ENCODE assay signal across 8 cellular contexts in genomic region chr6:28982476-28983266, GRCh38. TPM values are rescaled to one million over a fixed set of nuclear protein-coding genes. Genes with fewer than 3 reads are reported as not detected.
DNase-seq lines count a peak whose midpoint lies in the region; ATAC-seq, FAIRE-seq and TF ChIP-seq lines count a peak whose summit lies in the region.

No MANE protein-coding gene starts in this region.

- H3K4me1 ChIP-seq in NT2/D1 (ENCODE audit: insufficient read depth, insufficient read length), result no peaks in the 10 kb centered on the region
- peaks cover 7% of the 10 kb centered on the region for H3K4me1 ChIP-seq in smooth muscle cell (ENCODE audit: low read depth)

- no peaks in the 10 kb centered on the region for H3K9me3 ChIP-seq in NT2/D1 (ENCODE audit: insufficient read depth, low read length)
- no peaks in the 10 kb centered on the region for H3K9me3 ChIP-seq in iPS-18c (ENCODE audit: control insufficient read depth, insufficient read depth, low read length)
- H3K9me3 ChIP-seq in smooth muscle cell (replicated peaks; ENCODE audit: low read depth), result no peaks in the 10 kb centered on the region

- H3K36me3 ChIP-seq in NT2/D1 (ENCODE audit: insufficient read depth, insufficient read length, low read length), result peaks cover 4% of the 10 kb centered on the region
- H3K36me3 ChIP-seq in smooth muscle cell (ENCODE audit: low read depth), result no peaks in the 10 kb centered on the region

- H3K4me3 ChIP-seq in AG10803 (ENCODE audit: low read length), result peak overlapping the region; percentile 94
- peak overlapping the region; percentile 60 for H3K4me3 ChIP-seq in NT2/D1 (ENCODE audit: insufficient read length, low read depth)
- peak overlapping the region; percentile 83 for H3K4me3 ChIP-seq in astrocyte of the spinal cord (ENCODE audit: low read depth, low read length)
- H3K4me3 ChIP-seq in iPS-18c (ENCODE audit: insufficient read depth, low read depth, low read length), result peak overlapping the region; percentile 80
- H3K4me3 ChIP-seq in smooth muscle cell, result peak overlapping the region; percentile 96

- no peak for FAIRE-seq in D721Med (lab: Jason Lieb, UNC)
- no peak for FAIRE-seq in GM12892 (lab: Jason Lieb, UNC)

- H3K27me3 ChIP-seq in NT2/D1 (ENCODE audit: insufficient read depth, insufficient read length), result peaks cover 4% of the 10 kb centered on the region
- H3K27me3 ChIP-seq in smooth muscle cell (ENCODE audit: low read depth), result no peaks in the 10 kb centered on the region

- DNase-seq in AG10803 (ENCODE audit: low read depth) (peak; percentile 52), NT2/D1 (ENCODE audit: low read depth, low spot score) (no peak), astrocyte of the spinal cord (ENCODE audit: low read depth, low spot score) (peak; percentile 79), smooth muscle cell (lab: John Stamatoyannopoulos, UW; ENCODE audit: unreplicated experiment) (no peak), D721Med (ENCODE audit: insufficient read length, low spot score) (no peak), GM12892 (ENCODE audit: insufficient read length) (no peak)

- in situ Hi-C loops in astrocyte of the spinal cord (cut with HindIII; ENCODE audit: low sequenced_read_pairs), result no loop called here

- H3K4me2 ChIP-seq in smooth muscle cell, result peak overlapping the region; percentile 90

- TF ChIP-seq CTCF in AG10803 (conservative IDR thresholded peaks at IDR 0.05; ENCODE audit: low read length) (peak; percentile 34), astrocyte of the spinal cord (IDR thresholded peaks at IDR 0.05; ENCODE audit: low read depth, low read length) (peak; percentile 29), smooth muscle cell (IDR thresholded peaks at IDR 0.05; ENCODE audit: borderline replicate concordance, insufficient read depth, poor library complexity, severe bottlenecking) (no peak), D721Med (IDR thresholded peaks at IDR 0.05; ENCODE audit: insufficient read depth, missing control alignments) (no peak)

- no peaks in the 10 kb centered on the region for H4K20me1 ChIP-seq in smooth muscle cell (ENCODE audit: low read depth)

- peaks cover 17% of the 10 kb centered on the region for H3F3A ChIP-seq in smooth muscle cell (ENCODE audit: low read depth)

- H3K79me2 ChIP-seq in smooth muscle cell (ENCODE audit: low read depth), result no peaks in the 10 kb centered on the region

- H3K9ac ChIP-seq in NT2/D1 (ENCODE audit: insufficient read length, low read depth), result peak overlapping the region; percentile 63
- peak overlapping the region; percentile 56 for H3K9ac ChIP-seq in smooth muscle cell (ENCODE audit: low read depth)

- no peak for TF ChIP-seq POLR2A in GM12892 (IDR thresholded peaks at IDR 0.05; ENCODE audit: low read depth, low read length)

- H3K27ac ChIP-seq in smooth muscle cell (ENCODE audit: low read depth), result peak overlapping the region; percentile 33

- whole genome bisulfite sequencing in smooth muscle cell (ENCODE audit: low lambda C conversion rate), result 27% methylated on average over 17 of the region's 17 CpGs

- peak overlapping the region; percentile 75 for H2AFZ ChIP-seq in smooth muscle cell (ENCODE audit: low read depth)

- ATAC-seq in GM19035 (IDR thresholded peaks at IDR 0.05; ENCODE audit: unreplicated experiment), result peak; percentile 5

RNA-seq across cellular contexts. Expression of gene ZNF311, which starts 22.4 kb away (rescaled TPM):
- 0.58 and 2.6 TPM in 2 replicates for total RNA-seq in smooth muscle cell
- 0.17 and 1.0 TPM in 2 replicates for polyA plus RNA-seq in smooth muscle cell
- polyA plus RNA-seq in GM12892 (2012; ENCODE audit: missing spikeins), result 0.08 TPM

RNA-seq across cellular contexts. Expression of gene TRIM27, which starts 58.9 kb away (rescaled TPM):
- total RNA-seq in smooth muscle cell, result 61.6 and 63.8 TPM in 2 replicates
- polyA plus RNA-seq in smooth muscle cell, result 55.5 and 62.0 TPM in 2 replicates
- polyA plus RNA-seq in GM12892 (2012; ENCODE audit: missing spikeins), result 33.3 TPM

Comparison
In these comparisons a context has a peak if more than half of its experiments do, and no peak if none do; other contexts are left out.
1. DNase-seq: peak in AG10803 (single experiment) and astrocyte of the spinal cord (single experiment); none in NT2/D1 (single experiment), smooth muscle cell (single experiment), D721Med (single experiment) and GM12892 (single experiment).
2. CTCF ChIP-seq: peak in AG10803 (single experiment) and astrocyte of the spinal cord (single experiment); none in smooth muscle cell (single experiment) and D721Med (single experiment).
3. Peak in every context shown above with its lines, with median percentiles within 50 percentile points of each other: H3K4me3 ChIP-seq.